11 cellular contexts compared by ENCODE assay signal in genomic region chr12:82593901-82594396, GRCh38.
A peak's percentile ranks its signal among the peaks of the same experiment; 100 is the strongest.
DNase-seq lines count a peak whose midpoint lies in the region; ATAC-seq, FAIRE-seq and TF ChIP-seq lines count a peak whose summit lies in the region.
"Had no signal": no experiment of that assay in that cellular context is flagged by ENCODE, and none has a peak within 500 bp of the region (broad histone marks: within the 10 kb centered on the region; RNA-seq: fewer than 3 reads in every experiment).

No MANE protein-coding gene starts in this region.

- 0% methylated on average over 1 of the region's 1 CpG for WGBS in GM12878 (ENCODE audit: insufficient coverage, insufficient replicate concordance, low lambda C conversion rate, missing lambda C conversion rate)

- H3K9me3 ChIP-seq in GM12878 (replicated peaks; ENCODE audit: control insufficient read depth, insufficient read depth, low read length) (peaks cover 2% of the 10 kb centered on the region; the same call in 1 of the 3 replicates), colonic mucosa (no peaks in the 10 kb centered on the region)

- TF ChIP-seq POLR2A in GM12878 (IDR thresholded peaks at IDR 0.05; ENCODE audit: low read depth, low read length) = no peak

- H3K9ac ChIP-seq in GM12878 (ENCODE audit: control insufficient read depth, insufficient read depth, low read length) = no peak overlapping the region
- H3K9ac ChIP-seq in colonic mucosa (ENCODE audit: low read depth in 2 of 2, low read length in 2 of 2) = no peak overlapping the region

- SMC1A ChIA-PET in GM12878 (lab: Charles Lee; ENCODE audit: uncharacterized antibody, unreplicated experiment) = interaction anchor here (0.7 to 4.5 kb wide), 18 partner anchors 9 to 93 kb away, joined by 3 to 41 read pairs (median 6); partner anchors contain the start of gene TMTC2

- intact Hi-C loops in GM12878 (cut with micrococcal nuclease; ENCODE audit: unreplicated experiment) (loop anchor here (10.0 kb wide), 1 partner anchor 639 kb away; no protein-coding TSS in a partner anchor), colonic mucosa (cut with DNase I) (no loop called here), CD14-positive monocyte (cut with micrococcal nuclease) (no loop called here)

- TF ChIP-seq CTCF in GM12878 (IDR thresholded peaks at IDR 0.05 in 2 of 3, conservative IDR thresholded peaks at IDR 0.05 in 1 of 3; ENCODE audit: control insufficient read depth in 2 of 3, extremely low read depth in 1 of 3, insufficient read depth in 1 of 3, low read depth in 3 of 3, low read length in 3 of 3) (no peak), colonic mucosa (IDR thresholded peaks at IDR 0.05) (no peak), CD14-positive monocyte (IDR thresholded peaks at IDR 0.05) (no peak)

- no peaks in the 10 kb centered on the region for H3K36me3 ChIP-seq in GM12878 (ENCODE audit: control insufficient read depth in 2 of 2, insufficient read depth in 2 of 2, low read length in 1 of 2)
- no peaks in the 10 kb centered on the region for H3K36me3 ChIP-seq in colonic mucosa

- H3K4me2 ChIP-seq in GM12878 (ENCODE audit: control insufficient read depth, insufficient read depth) = peak overlapping the region; percentile 55

- H3K4me3 Mint-ChIP-seq in CD14-positive monocyte = no peak overlapping the region
- H3K4me3 Mint-ChIP-seq: activated naive CD8-positive, alpha-beta T cell treated with anti-CD3 and anti-CD28 coated beads, Interleukin-2, amount 10 ng/mL, durations not matched to agents 7 days and 5 days; IgD-negative memory B cell had no signal

- no peak for FAIRE-seq in GM12878 (lab: Jason Lieb, UNC)

- ATAC-seq in GM18499 (IDR thresholded peaks at IDR 0.05; ENCODE audit: insufficient read depth, unreplicated experiment) = peak; percentile 92
- ATAC-seq in GM21423 (IDR thresholded peaks at IDR 0.05; ENCODE audit: unreplicated experiment) = peak; percentile 95
- ATAC-seq in HG03175 (IDR thresholded peaks at IDR 0.05; ENCODE audit: unreplicated experiment) = peak; percentile 91
- ATAC-seq in GM12878 = peak; percentile 91

- peaks cover 4% of the 10 kb centered on the region; the same call in 1 of the 2 replicates for H3K4me1 ChIP-seq in GM12878 (ENCODE audit: control insufficient read depth, insufficient read depth, low read length)
- H3K4me1 ChIP-seq in colonic mucosa = no peaks in the 10 kb centered on the region

- H3K36me3 Mint-ChIP-seq in CD14-positive monocyte = no peaks in the 10 kb centered on the region
- H3K36me3 Mint-ChIP-seq: activated naive CD8-positive, alpha-beta T cell treated with anti-CD3 and anti-CD28 coated beads, Interleukin-2, amount 10 ng/mL, durations not matched to agents 7 days and 5 days; IgD-negative memory B cell had no signal

- no peaks in the 10 kb centered on the region for H3K79me2 ChIP-seq in GM12878 (ENCODE audit: control insufficient read depth, insufficient read depth, low read length)

- no TSS peak for BruUV-seq in GM12878 (replicated peaks; lab: Mats Ljungman, UMichigan)

- peaks cover 2 to 17% (median 5%) of the 10 kb centered on the region in 7 donors for H3K9me3 Mint-ChIP-seq in CD14-positive monocyte

- TF ChIP-seq EP300 in GM12878 (IDR thresholded peaks at IDR 0.05; ENCODE audit: borderline replicate concordance in 1 of 2, control insufficient read depth in 1 of 2, low read depth in 2 of 2, low read length in 2 of 2) = peak; percentile 74 to 82; a peak in 3 of 4 replicates

- H3K27me3 Mint-ChIP-seq in CD14-positive monocyte (ENCODE audit: low read depth in 3 of 3) = no peaks in the 10 kb centered on the region
- H3K27me3 Mint-ChIP-seq: activated naive CD8-positive, alpha-beta T cell treated with anti-CD3 and anti-CD28 coated beads, Interleukin-2, amount 10 ng/mL, durations not matched to agents 7 days and 5 days; IgD-negative memory B cell had no signal

- no peaks in the 10 kb centered on the region for H3K4me1 Mint-ChIP-seq in CD14-positive monocyte
- H3K4me1 Mint-ChIP-seq: activated naive CD8-positive, alpha-beta T cell treated with anti-CD3 and anti-CD28 coated beads, Interleukin-2, amount 10 ng/mL, durations not matched to agents 7 days and 5 days; IgD-negative memory B cell had no signal

- RAD21 ChIA-PET in GM12878 (lab: Charles Lee; ENCODE audit: unreplicated experiment) = interaction anchor here (0.9 to 2.0 kb wide), 7 partner anchors 10 to 92 kb away, joined by 4 to 15 read pairs (median 5); partner anchors contain the start of gene TMTC2

- DNase-seq in GM12878 (ENCODE audit: low read depth, low spot score) (peak; percentile 49), colonic mucosa (no peak), CD14-positive monocyte (ENCODE audit: low spot score) (no peak), AML-193 (lab: John Stamatoyannopoulos, UW) (no peak), GF-D8 (lab: John Stamatoyannopoulos, UW) (no peak)
- DNase-seq: activated naive CD8-positive, alpha-beta T cell treated with anti-CD3 and anti-CD28 coated beads, Interleukin-2, amount 10 ng/mL, durations not matched to agents 7 days and 5 days; DND-41 had no signal

- H3K4me3 ChIP-seq in GM12878 = no peak overlapping the region; the same call in 1 of the 2 replicates
- no peak overlapping the region for H3K4me3 ChIP-seq in colonic mucosa

- POLR2A ChIA-PET in GM12878 (lab: Charles Lee) = interaction anchor here (0.6 to 1.3 kb wide), 3 partner anchors 42 to 93 kb away, joined by 3 to 5 read pairs (median 3); partner anchors contain the start of gene TMTC2

- no peak overlapping the region for H2AFZ ChIP-seq in GM12878 (ENCODE audit: control insufficient read depth, low read depth, low read length)

- in situ Hi-C loops in GM12878 (cut with MboI) = no loop called here

- no peak overlapping the region for H3K27ac Mint-ChIP-seq in CD14-positive monocyte
- H3K27ac Mint-ChIP-seq: activated naive CD8-positive, alpha-beta T cell treated with anti-CD3 and anti-CD28 coated beads, Interleukin-2, amount 10 ng/mL, durations not matched to agents 7 days and 5 days; IgD-negative memory B cell had no signal

- peak overlapping the region; percentile 39 for H3K27ac ChIP-seq in GM12878 (ENCODE audit: control insufficient read depth, insufficient read depth)
- H3K27ac ChIP-seq in colonic mucosa = no peak overlapping the region

- no peak for TF ChIP-seq RAD21 in GM12878 (IDR thresholded peaks at IDR 0.05; ENCODE audit: insufficient read depth, low read depth, low read length)

- CTCF ChIA-PET in GM12878 (lab: Yijun Ruan, JAX) = interaction anchor here (0.6 to 3.4 kb wide), 11 partner anchors 9 to 513 kb away, joined by 3 to 16 read pairs (median 3); partner anchors contain the start of genes CCDC59, METTL25 and TMTC2

- no peaks in the 10 kb centered on the region for H4K20me1 ChIP-seq in GM12878 (ENCODE audit: control insufficient read depth, insufficient read depth)

- H3K27me3 ChIP-seq in GM12878 (replicated peaks in 1 of 2; ENCODE audit: control insufficient read depth in 2 of 2, insufficient read depth in 2 of 2, low read length in 1 of 2) = no peaks in the 10 kb centered on the region
- no peaks in the 10 kb centered on the region for H3K27me3 ChIP-seq in colonic mucosa

TF ChIP-seq in GM12878, 131 proteins besides CTCF, POLR2A, EP300 and RAD21 (continues in another document):
- no peak for TF ChIP-seq SMARCA5 (IDR thresholded peaks at IDR 0.05)
- TF ChIP-seq NRF1 (conservative IDR thresholded peaks at IDR 0.05; ENCODE audit: low read depth, low read length) = no peak
- peak; percentile 81 for TF ChIP-seq DPF2 (IDR thresholded peaks at IDR 0.05)
- TF ChIP-seq YY1 (IDR thresholded peaks at IDR 0.05; ENCODE audit: low read depth, low read length) = no peak
- no peak for TF ChIP-seq USF2 (IDR thresholded peaks at IDR 0.05; ENCODE audit: borderline replicate concordance, low read depth, low read length)
- TF ChIP-seq SP1 (IDR thresholded peaks at IDR 0.05; ENCODE audit: low read depth, low read length) = peak; percentile 17
- TF ChIP-seq ZBTB11 (CRISPR knock-in tag; IDR thresholded peaks at IDR 0.05) = no peak
- TF ChIP-seq BCL11A (IDR thresholded peaks at IDR 0.05; ENCODE audit: low read depth, low read length) = peak; percentile 39; the same call in 1 of the 2 replicates
- no peak for TF ChIP-seq KAT2A (conservative IDR thresholded peaks at IDR 0.05; ENCODE audit: control insufficient read depth, low read depth, low read length)
- peak; percentile 78; the same call in 1 of the 2 replicates for TF ChIP-seq BMI1 (IDR thresholded peaks at IDR 0.05; ENCODE audit: borderline replicate concordance)
- no peak for TF ChIP-seq MYC (IDR thresholded peaks at IDR 0.05; ENCODE audit: insufficient read depth, insufficient read length, insufficient replicate concordance, low read length, severe bottlenecking)
